In genomic region chr6:168206681-168207274, GRCh38 we compare ENCODE assay signal across 25 cellular contexts.
DNase-seq lines count a peak whose midpoint lies in the region; ATAC-seq, FAIRE-seq and TF ChIP-seq lines count a peak whose summit lies in the region.
"Had no signal": no experiment of that assay in that cellular context is flagged by ENCODE, and none has a peak within 500 bp of the region (broad histone marks: within the 10 kb centered on the region; RNA-seq: fewer than 3 reads in every experiment).

No MANE protein-coding gene starts in this region.

- H3K27me3 ChIP-seq in esophagus (ENCODE audit: control insufficient read depth in 1 of 2, insufficient read depth in 2 of 2, low read length in 2 of 2), result no peaks in the 10 kb centered on the region
- no peaks in the 10 kb centered on the region for H3K27me3 ChIP-seq in right lobe of liver
- H3K27me3 ChIP-seq: right atrium auricular region had no signal

- H3K27ac ChIP-seq in esophagus (ENCODE audit: low read depth in 2 of 2, low read length in 1 of 2) (peak overlapping the region; percentile 86 to 90), right lobe of liver (peak overlapping the region in 1 of 3 donors; percentile 24)
- H3K27ac ChIP-seq: heart left ventricle, PC-9, right atrium auricular region had no signal

- peak; percentile 2 for DNase-seq in LNCaP clone FGC (ENCODE audit: low read depth)
- DNase-seq in right lobe of liver, result peak in 1 of 3 donors; percentile 45
- peak; percentile 79 for DNase-seq in renal cortical epithelial cell (ENCODE audit: low read depth)
- DNase-seq in activated CD4-positive, alpha-beta T cell treated with anti-CD3 and anti-CD28 coated beads for 36 hours, result no peak
- no peak for DNase-seq in SK-N-DZ (ENCODE audit: low spot score)
- no peak for DNase-seq in NCI-H1092 (lab: John Stamatoyannopoulos, UW)
- no peak for DNase-seq in H54 (ENCODE audit: insufficient read length, low spot score)
- DNase-seq: activated CD4-positive, alpha-beta T cell treated with anti-CD3 and anti-CD28 coated beads, Interleukin-2, amount 10 ng/mL, durations not matched to agents 7 days and 5 days; activated naive CD4-positive, alpha-beta T cell; activated T-cell treated with anti-CD3 and anti-CD28 coated beads, Interleukin-2, amount 50 U/mL, for 48 hours; DMS79 treated with DMSO at 0.1 percent for 48 hours; HCEC 1CT; naive B cell; NCI-H1048; NCI-H1694 treated with DMSO at 0.1 percent for 48 hours; NCI-H2171; NCI-H510A treated with DMSO at 0.1 percent for 48 hours; PC-9; SHP77; stimulated activated CD4-positive, alpha-beta T cell treated with anti-CD3 and anti-CD28 coated beads, Interleukin-12 subunit alpha, Interleukin-12 subunit beta, amount 100 ng/mL, for 4 hours; stimulated activated CD4-positive, alpha-beta T cell treated with anti-CD3 and anti-CD28 coated beads, Interleukin-4, amount 100 ng/mL, for 1 hour had no signal

- H3K4me1 ChIP-seq in esophagus (ENCODE audit: control insufficient read depth in 2 of 2, insufficient read depth in 2 of 2, low read length in 1 of 2) (peaks cover 2 to 7% of the 10 kb centered on the region in 2 donors), right lobe of liver (no peaks in the 10 kb centered on the region)
- H3K4me1 ChIP-seq: heart left ventricle, right atrium auricular region had no signal

- POLR2A ChIA-PET in activated CD4-positive, alpha-beta T cell treated with anti-CD3 and anti-CD28 coated beads for 36 hours (lab: Charles Lee), result no interaction called here

- ATAC-seq in right lobe of liver, result peak in 3 of 4 donors; percentile 54 to 88 (median 57)
- ATAC-seq in activated CD4-positive, alpha-beta T cell treated with anti-CD3 and anti-CD28 coated beads for 36 hours, result no peak
- ATAC-seq: left colon had no signal

- FAIRE-seq in H54 (lab: Jason Lieb, UNC), result no peak

- H3K36me3 ChIP-seq in esophagus (ENCODE audit: control insufficient read depth in 2 of 2, insufficient read depth in 2 of 2, low read length in 1 of 2) (no peaks in the 10 kb centered on the region), right lobe of liver (no peaks in the 10 kb centered on the region)
- H3K36me3 ChIP-seq: heart left ventricle, right atrium auricular region had no signal

- H3K4me1 Mint-ChIP-seq in activated CD4-positive, alpha-beta T cell treated with anti-CD3 and anti-CD28 coated beads for 36 hours, result no peaks in the 10 kb centered on the region
- H3K4me1 Mint-ChIP-seq: activated CD4-positive, alpha-beta T cell treated with anti-CD3 and anti-CD28 coated beads, Interleukin-2, amount 10 ng/mL, durations not matched to agents 7 days and 5 days; naive B cell had no signal

- intact Hi-C loops in right lobe of liver (cut with DNase I), result no loop called here
- intact Hi-C loops in activated CD4-positive, alpha-beta T cell treated with anti-CD3 and anti-CD28 coated beads for 36 hours (cut with DNase I, micrococcal nuclease), result no loop called here

- H3K27me3 Mint-ChIP-seq in activated CD4-positive, alpha-beta T cell treated with anti-CD3 and anti-CD28 coated beads for 36 hours, result peaks cover 6% of the 10 kb centered on the region
- H3K27me3 Mint-ChIP-seq: naive B cell had no signal

- H3K27ac Mint-ChIP-seq in activated CD4-positive, alpha-beta T cell treated with anti-CD3 and anti-CD28 coated beads for 36 hours, result no peak overlapping the region
- H3K27ac Mint-ChIP-seq: activated CD4-positive, alpha-beta T cell treated with anti-CD3 and anti-CD28 coated beads, Interleukin-2, amount 10 ng/mL, durations not matched to agents 7 days and 5 days had no signal

- CTCF ChIA-PET in activated CD4-positive, alpha-beta T cell treated with anti-CD3 and anti-CD28 coated beads for 36 hours (lab: Charles Lee), result no interaction called here

- no peaks in the 10 kb centered on the region for H3K9me3 Mint-ChIP-seq in activated CD4-positive, alpha-beta T cell treated with anti-CD3 and anti-CD28 coated beads for 36 hours (ENCODE audit: low read depth)

- TF ChIP-seq CTCF in LNCaP clone FGC (IDR thresholded peaks at IDR 0.05; ENCODE audit: control insufficient read depth, extremely low read depth, insufficient read depth) (no peak), right lobe of liver (IDR thresholded peaks at IDR 0.05) (no peak)

- no peak overlapping the region for H3K4me3 ChIP-seq in LNCaP clone FGC (ENCODE audit: low read depth, low read length)
- no peak overlapping the region for H3K4me3 ChIP-seq in esophagus (ENCODE audit: low read depth in 1 of 2, low read length in 2 of 2)
- H3K4me3 ChIP-seq in right lobe of liver, result no peak overlapping the region
- H3K4me3 ChIP-seq: heart left ventricle, PC-9, right atrium auricular region had no signal

- 54 to 62% methylated on average over 16 of the region's 16 CpGs for WGBS in esophagus, 2 donors
- 72% methylated on average over 14 of the region's 16 CpGs for WGBS in right lobe of liver (ENCODE audit: insufficient coverage, low coverage, low lambda C conversion rate, missing lambda C conversion rate)

- TF ChIP-seq POLR2A in right lobe of liver (IDR thresholded peaks at IDR 0.05) (no peak), H54 (IDR thresholded peaks at IDR 0.05; ENCODE audit: low read depth, low read length) (no peak)

- H3K9me3 ChIP-seq in esophagus (ENCODE audit: control insufficient read depth in 2 of 2, insufficient read depth in 1 of 2, low read depth in 1 of 2, low read length in 1 of 2), result no peaks in the 10 kb centered on the region
- no peaks in the 10 kb centered on the region for H3K9me3 ChIP-seq in right lobe of liver
- H3K9me3 ChIP-seq: right atrium auricular region had no signal

- no peak overlapping the region for H3K4me3 Mint-ChIP-seq in activated CD4-positive, alpha-beta T cell treated with anti-CD3 and anti-CD28 coated beads for 36 hours
- H3K4me3 Mint-ChIP-seq: activated CD4-positive, alpha-beta T cell treated with anti-CD3 and anti-CD28 coated beads, Interleukin-2, amount 10 ng/mL, durations not matched to agents 7 days and 5 days; naive B cell had no signal

- H3K36me3 Mint-ChIP-seq in activated CD4-positive, alpha-beta T cell treated with anti-CD3 and anti-CD28 coated beads for 36 hours (ENCODE audit: low read depth), result no peaks in the 10 kb centered on the region
- H3K36me3 Mint-ChIP-seq: naive B cell had no signal

Comparison
In these comparisons a context has a peak if more than half of its experiments do, and no peak if none do; other contexts are left out.
1. DNase-seq: peak in LNCaP clone FGC (single experiment) and renal cortical epithelial cell (single experiment); none in activated CD4-positive, alpha-beta T cell treated with anti-CD3 and anti-CD28 coated beads for 36 hours (single experiment), SK-N-DZ (single experiment), NCI-H1092 (single experiment) and H54 (single experiment).